Comparison of ENCODE assay signal across 8 cellular contexts in the genomic region with DNA sequence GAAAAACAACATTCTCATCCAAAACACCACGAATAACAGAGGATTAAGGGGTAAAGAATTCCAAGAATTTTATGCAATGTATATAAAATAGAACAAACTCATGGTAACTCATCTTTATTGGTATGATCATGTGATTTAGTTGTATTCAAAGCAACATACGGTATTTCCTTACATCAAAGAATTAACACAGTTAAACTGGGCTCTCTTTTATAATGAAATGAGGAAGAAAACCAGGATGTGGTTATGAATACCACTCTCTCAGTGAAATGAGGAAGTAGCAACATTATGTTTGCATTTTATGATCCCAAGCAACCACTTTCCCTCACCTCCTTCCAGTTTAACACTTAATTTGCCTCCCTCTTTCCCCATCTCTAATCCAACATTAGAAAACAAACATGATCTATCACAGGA. TPM values are rescaled to one million over a fixed set of nuclear protein-coding genes. Genes with fewer than 3 reads are reported as not detected.
DNase-seq lines count a peak whose midpoint lies in the region; ATAC-seq and TF ChIP-seq lines count a peak whose summit lies in the region.

No MANE protein-coding gene starts in this region.

- DNase-seq in CD8-positive, alpha-beta T cell, result no peak
- DNase-seq in HT-29 (ENCODE audit: low spot score) (peak; percentile 78), NCI-H2029 treated with DMSO at 0.1 percent for 48 hours (lab: John Stamatoyannopoulos, UW) (no peak), midbrain (lab: John Stamatoyannopoulos, UW) (no peak), mucosa of gallbladder (ENCODE audit: low spot score) (no peak)
- no peak for DNase-seq in activated CD4-positive, alpha-beta memory T cell treated with anti-CD3 and anti-CD28 coated beads, Interleukin-2, amount 10 ng/mL, durations not matched to agents 7 days and 5 days

- H3K27me3 Mint-ChIP-seq in CD8-positive, alpha-beta T cell (ENCODE audit: low read depth), result no peaks in the 10 kb centered on the region
- H3K27me3 Mint-ChIP-seq in activated CD4-positive, alpha-beta memory T cell treated with anti-CD3 and anti-CD28 coated beads, Interleukin-2, amount 10 ng/mL, durations not matched to agents 7 days and 5 days, result no peaks in the 10 kb centered on the region

- TF ChIP-seq CTCF in CD8-positive, alpha-beta T cell (IDR thresholded peaks at IDR 0.05), result no peak

- intact Hi-C loops in CD8-positive, alpha-beta T cell (cut with DNase I, micrococcal nuclease), result loop anchor here (1.0 kb wide), 1 partner anchor 23 kb away; a partner anchor contains a TSS

- no peaks in the 10 kb centered on the region for H3K9me3 Mint-ChIP-seq in CD8-positive, alpha-beta T cell
- H3K9me3 Mint-ChIP-seq in activated CD4-positive, alpha-beta memory T cell treated with anti-CD3 and anti-CD28 coated beads, Interleukin-2, amount 10 ng/mL, durations not matched to agents 7 days and 5 days, result no peaks in the 10 kb centered on the region

- peak overlapping the region; percentile 53 for H3K9ac ChIP-seq in mucosa of stomach (ENCODE audit: low read length)

- H3K36me3 Mint-ChIP-seq in CD8-positive, alpha-beta T cell, result peaks cover 36% of the 10 kb centered on the region
- H3K36me3 Mint-ChIP-seq in activated CD4-positive, alpha-beta memory T cell treated with anti-CD3 and anti-CD28 coated beads, Interleukin-2, amount 10 ng/mL, durations not matched to agents 7 days and 5 days (ENCODE audit: low read depth), result peaks cover 35% of the 10 kb centered on the region

- peak; percentile 81 for ATAC-seq in CD8-positive, alpha-beta T cell
- peak; percentile 54 for ATAC-seq in GM19463 (IDR thresholded peaks at IDR 0.05; ENCODE audit: unreplicated experiment)

- H3K9me3 ChIP-seq in CD8-positive, alpha-beta T cell (ENCODE audit: low read length), result no peaks in the 10 kb centered on the region
- no peaks in the 10 kb centered on the region for H3K9me3 ChIP-seq in mucosa of stomach (ENCODE audit: control insufficient read depth, low read length)

- peak overlapping the region; percentile 92 for H3K27ac Mint-ChIP-seq in CD8-positive, alpha-beta T cell
- peak overlapping the region; percentile 84 for H3K27ac Mint-ChIP-seq in activated CD4-positive, alpha-beta memory T cell treated with anti-CD3 and anti-CD28 coated beads, Interleukin-2, amount 10 ng/mL, durations not matched to agents 7 days and 5 days

- CTCF ChIA-PET in CD8-positive, alpha-beta T cell (lab: Charles Lee), result no interaction called here
- CTCF ChIA-PET in activated CD4-positive, alpha-beta memory T cell treated with anti-CD3 and anti-CD28 coated beads, Interleukin-2, amount 10 ng/mL, durations not matched to agents 7 days and 5 days (lab: Charles Lee), result interaction anchor here (1.3 kb wide), 1 partner anchor 14 kb away, joined by 4 read pairs; no protein-coding TSS in a partner anchor

- H3K4me1 ChIP-seq in CD8-positive, alpha-beta T cell (ENCODE audit: insufficient read depth, low read length), result peaks cover 25% of the 10 kb centered on the region
- H3K4me1 ChIP-seq in mucosa of stomach (ENCODE audit: control insufficient read depth, insufficient read depth, low read length), result peaks cover 27% of the 10 kb centered on the region

- H3K27me3 ChIP-seq in CD8-positive, alpha-beta T cell (ENCODE audit: insufficient read depth, low read length), result no peaks in the 10 kb centered on the region
- no peaks in the 10 kb centered on the region for H3K27me3 ChIP-seq in mucosa of stomach (ENCODE audit: control insufficient read depth, insufficient read depth, low read length)

- H3K4me1 Mint-ChIP-seq in CD8-positive, alpha-beta T cell (ENCODE audit: low read depth), result peaks cover 54% of the 10 kb centered on the region
- peaks cover 57% of the 10 kb centered on the region for H3K4me1 Mint-ChIP-seq in activated CD4-positive, alpha-beta memory T cell treated with anti-CD3 and anti-CD28 coated beads, Interleukin-2, amount 10 ng/mL, durations not matched to agents 7 days and 5 days

- POLR2A ChIA-PET in CD8-positive, alpha-beta T cell (lab: Charles Lee), result no interaction called here
- POLR2A ChIA-PET in activated CD4-positive, alpha-beta memory T cell treated with anti-CD3 and anti-CD28 coated beads, Interleukin-2, amount 10 ng/mL, durations not matched to agents 7 days and 5 days (lab: Charles Lee), result interaction anchor here (0.9 to 1.1 kb wide), 2 partner anchors 15 to 22 kb away, joined by 3 to 4 read pairs; no protein-coding TSS in a partner anchor

- peak overlapping the region; percentile 16 for H3K4me3 ChIP-seq in CD8-positive, alpha-beta T cell (ENCODE audit: low read depth, low read length)
- no peak overlapping the region for H3K4me3 ChIP-seq in mucosa of stomach (ENCODE audit: low read length)

- peak overlapping the region; percentile 38 for H3K27ac ChIP-seq in CD8-positive, alpha-beta T cell (ENCODE audit: low read depth, low read length)

- H3K4me3 Mint-ChIP-seq in CD8-positive, alpha-beta T cell, result peak overlapping the region; percentile 75
- H3K4me3 Mint-ChIP-seq in activated CD4-positive, alpha-beta memory T cell treated with anti-CD3 and anti-CD28 coated beads, Interleukin-2, amount 10 ng/mL, durations not matched to agents 7 days and 5 days, result peak overlapping the region; percentile 36

- peaks cover 8% of the 10 kb centered on the region for H3K36me3 ChIP-seq in CD8-positive, alpha-beta T cell (ENCODE audit: insufficient read depth, low read length)
- no peaks in the 10 kb centered on the region for H3K36me3 ChIP-seq in mucosa of stomach (ENCODE audit: control insufficient read depth, insufficient read depth, low read length)

RNA-seq across cellular contexts. Expression of a gene that starts 22.9 kb away (rescaled TPM):
- 10 to 100 TPM; 14.4 to 15.8 TPM for total RNA-seq in CD8-positive, alpha-beta T cell
- 22.9 and 28.0 TPM in 2 replicates for total RNA-seq in HT-29 (2014; rRNA removed; shearing (Covaris generic))
- total RNA-seq in activated CD4-positive, alpha-beta memory T cell treated with anti-CD3 and anti-CD28 coated beads, Interleukin-2, amount 10 ng/mL, durations not matched to agents 7 days and 5 days, result 10 to 100 TPM; 40.6 to 43.2 TPM
- total RNA-seq in mucosa of gallbladder, result 44.2 TPM
